ENCODE assay signal across 9 cellular contexts in genomic region chr17:32822996-32823395, GRCh38. TPM values are rescaled to one million over a fixed set of nuclear protein-coding genes. Genes with fewer than 3 reads are reported as not detected.
DNase-seq lines count a peak whose midpoint lies in the region; ATAC-seq and TF ChIP-seq lines count a peak whose summit lies in the region.
"Had no signal": no experiment of that assay in that cellular context is flagged by ENCODE, and none has a peak within 500 bp of the region (broad histone marks: within the 10 kb centered on the region; RNA-seq: fewer than 3 reads in every experiment).

No MANE protein-coding gene starts in this region.

- H3K4me1 ChIP-seq in PC-9 (replicated peaks; ENCODE audit: insufficient read depth): no peaks in the 10 kb centered on the region
- H3K4me1 ChIP-seq: SJSA1 had no signal

- intact Hi-C loops in PC-9 (cut with micrococcal nuclease; ENCODE audit: unreplicated experiment): loop anchor here (10.0 kb wide), 1 partner anchor 52 kb away; the partner anchor contains the start of gene MYO1D

- H3K27me3 Mint-ChIP-seq in progenitor cell of endocrine pancreas: no peaks in the 10 kb centered on the region

- H3K36me3 Mint-ChIP-seq in progenitor cell of endocrine pancreas (ENCODE audit: insufficient read depth): no peaks in the 10 kb centered on the region

- POLR2A ChIA-PET in PC-9 (lab: Charles Lee; ENCODE audit: unreplicated experiment): no interaction called here

- H3F3A ChIP-seq in PC-9 (ENCODE audit: insufficient read depth, low read depth): no peaks in the 10 kb centered on the region

- H3K9me3 Mint-ChIP-seq in progenitor cell of endocrine pancreas (ENCODE audit: low read depth): no peaks in the 10 kb centered on the region

- H3K4me3 Mint-ChIP-seq in progenitor cell of endocrine pancreas (ENCODE audit: low read depth): peak overlapping the region; percentile 68

- no peak overlapping the region for H3K27ac Mint-ChIP-seq in progenitor cell of endocrine pancreas

- H2AFZ ChIP-seq in PC-9: no peak overlapping the region

- H3K4me2 ChIP-seq in PC-9: peak overlapping the region; percentile 50; the same call in 1 of the 2 replicates

- no peaks in the 10 kb centered on the region for H4K20me1 ChIP-seq in PC-9 (ENCODE audit: insufficient read depth)

- H3K36me3 ChIP-seq in PC-9 (ENCODE audit: low read depth): no peaks in the 10 kb centered on the region
- H3K36me3 ChIP-seq: SJSA1 had no signal

- no peaks in the 10 kb centered on the region for H3K9me2 ChIP-seq in PC-9 (ENCODE audit: insufficient read depth)

- H3K27ac ChIP-seq in PC-9 (no peak overlapping the region), substantia nigra (ENCODE audit: low read depth, low read length, poor library complexity, severe bottlenecking) (no peak overlapping the region)
- H3K27ac ChIP-seq: SJSA1 had no signal

- ATAC-seq in GM21619 (IDR thresholded peaks at IDR 0.05; ENCODE audit: unreplicated experiment): no peak

- H3K27me3 ChIP-seq in PC-9 (ENCODE audit: insufficient read depth, low read depth): no peaks in the 10 kb centered on the region

- BruUV-seq in PC-9 (replicated peaks; lab: Mats Ljungman, UMichigan): no TSS peak

- no peak for TF ChIP-seq CTCF in GM12864 (IDR thresholded peaks at IDR 0.05; ENCODE audit: low read depth, low read length, missing control alignments)
- TF ChIP-seq CTCF in PC-9 (conservative IDR thresholded peaks at IDR 0.05): no peak
- TF ChIP-seq CTCF in progenitor cell of endocrine pancreas (IDR thresholded peaks at IDR 0.05; ENCODE audit: unreplicated experiment): no peak

- DNase-seq in GM12864 (ENCODE audit: low read depth) (no peak), PC-9 (no peak), foreskin melanocyte (peak; percentile 51), progenitor cell of endocrine pancreas (ENCODE audit: low spot score, unreplicated experiment) (no peak), substantia nigra (lab: John Stamatoyannopoulos, UW) (no peak), NAMALWA (ENCODE audit: low spot score) (no peak), anterior cingulate cortex (lab: John Stamatoyannopoulos, UW) (no peak)

- H3K79me2 ChIP-seq in PC-9 (ENCODE audit: low read depth): no peaks in the 10 kb centered on the region

- H3K4me1 Mint-ChIP-seq in progenitor cell of endocrine pancreas (ENCODE audit: low read depth): peaks cover 7% of the 10 kb centered on the region

- H3K4me3 ChIP-seq in GM12864 (ENCODE audit: low read depth, low read length): peak overlapping the region; percentile 47; the same call in 1 of the 2 replicates
- H3K4me3 ChIP-seq in PC-9: peak overlapping the region; percentile 52; the same call in 1 of the 2 replicates
- H3K4me3 ChIP-seq: SJSA1 had no signal

- no peaks in the 10 kb centered on the region for H3K9me3 ChIP-seq in PC-9 (ENCODE audit: insufficient read depth, low read depth)
- H3K9me3 ChIP-seq: SJSA1 had no signal

- CTCF ChIA-PET in PC-9 (lab: Charles Lee): no interaction called here

RNA-seq across cellular contexts. Expression of gene MYO1D, which starts 53.9 kb away (rescaled TPM):
- total RNA-seq in PC-9 (2021) (39.2 and 40.8 TPM in 2 replicates), progenitor cell of endocrine pancreas (36.9 and 45.9 TPM in 2 replicates)
